ENCODE assay signal across 2 cellular contexts in the genomic region with DNA sequence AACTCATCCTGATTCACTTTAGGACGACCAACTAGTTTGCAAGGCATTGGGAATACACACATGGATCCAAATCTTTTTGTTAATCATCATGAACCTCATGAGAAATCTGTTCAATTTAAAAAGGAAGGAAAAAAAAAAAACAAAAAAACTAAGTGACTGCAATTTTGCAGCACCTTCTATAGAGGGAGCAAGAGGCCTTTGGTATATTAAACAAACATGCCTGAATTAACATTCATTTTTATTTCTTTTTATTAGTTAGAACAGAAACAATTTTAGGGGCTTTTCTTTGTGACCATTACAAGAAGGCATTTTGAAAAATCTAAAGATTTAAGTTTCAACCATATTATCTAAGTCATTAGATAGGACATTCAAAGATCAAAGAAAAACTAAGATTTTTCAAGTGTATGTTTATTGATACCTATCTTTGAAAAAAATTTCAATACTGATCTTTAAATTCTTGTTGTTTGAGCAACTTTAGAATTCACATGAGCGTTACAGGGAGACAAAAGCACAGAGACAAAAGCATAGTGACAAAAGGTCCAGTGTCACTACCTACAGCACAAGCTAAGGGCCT.
TF ChIP-seq lines count a peak whose summit lies in the region.

No MANE protein-coding gene starts in this region.

TF ChIP-seq in K562, 482 proteins besides CTCF, POLR2A, EP300 and RAD21 (continued from another document):
- TF ChIP-seq HNRNPUL1 (IDR thresholded peaks at IDR 0.05; ENCODE audit: low read length) (no peak), CCNT2 (IDR thresholded peaks at IDR 0.05; ENCODE audit: borderline replicate concordance, extremely low read depth, insufficient read length, low read depth, low read length) (no peak), ZNF3 (CRISPR knock-in tag; IDR thresholded peaks at IDR 0.05) (no peak)

TF ChIP-seq in liver, 16 proteins besides CTCF, POLR2A, EP300 and RAD21 (continued from another document):
- TF ChIP-seq, protein P1, sequence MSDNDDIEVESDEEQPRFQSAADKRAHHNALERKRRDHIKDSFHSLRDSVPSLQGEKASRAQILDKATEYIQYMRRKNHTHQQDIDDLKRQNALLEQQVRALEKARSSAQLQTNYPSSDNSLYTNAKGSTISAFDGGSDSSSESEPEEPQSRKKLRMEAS (IDR thresholded peaks at IDR 0.05) = no peak
- TF ChIP-seq, protein P2, sequence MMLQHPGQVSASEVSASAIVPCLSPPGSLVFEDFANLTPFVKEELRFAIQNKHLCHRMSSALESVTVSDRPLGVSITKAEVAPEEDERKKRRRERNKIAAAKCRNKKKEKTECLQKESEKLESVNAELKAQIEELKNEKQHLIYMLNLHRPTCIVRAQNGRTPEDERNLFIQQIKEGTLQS (IDR thresholded peaks at IDR 0.05) = no peak
- TF ChIP-seq SP1 (IDR thresholded peaks at IDR 0.05) (no peak), NR2F2 (IDR thresholded peaks at IDR 0.05) (no peak), FOXA2 (IDR thresholded peaks at IDR 0.05) (no peak), JUND (IDR thresholded peaks at IDR 0.05) (no peak)
- TF ChIP-seq, protein P3, sequence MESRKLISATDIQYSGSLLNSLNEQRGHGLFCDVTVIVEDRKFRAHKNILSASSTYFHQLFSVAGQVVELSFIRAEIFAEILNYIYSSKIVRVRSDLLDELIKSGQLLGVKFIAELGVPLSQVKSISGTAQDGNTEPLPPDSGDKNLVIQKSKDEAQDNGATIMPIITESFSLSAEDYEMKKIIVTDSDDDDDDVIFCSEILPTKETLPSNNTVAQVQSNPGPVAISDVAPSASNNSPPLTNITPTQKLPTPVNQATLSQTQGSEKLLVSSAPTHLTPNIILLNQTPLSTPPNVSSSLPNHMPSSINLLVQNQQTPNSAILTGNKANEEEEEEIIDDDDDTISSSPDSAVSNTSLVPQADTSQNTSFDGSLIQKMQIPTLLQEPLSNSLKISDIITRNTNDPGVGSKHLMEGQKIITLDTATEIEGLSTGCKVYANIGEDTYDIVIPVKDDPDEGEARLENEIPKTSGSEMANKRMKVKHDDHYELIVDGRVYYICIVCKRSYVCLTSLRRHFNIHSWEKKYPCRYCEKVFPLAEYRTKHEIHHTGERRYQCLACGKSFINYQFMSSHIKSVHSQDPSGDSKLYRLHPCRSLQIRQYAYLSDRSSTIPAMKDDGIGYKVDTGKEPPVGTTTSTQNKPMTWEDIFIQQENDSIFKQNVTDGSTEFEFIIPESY (IDR thresholded peaks at IDR 0.05) = no peak
